In the genomic region with DNA sequence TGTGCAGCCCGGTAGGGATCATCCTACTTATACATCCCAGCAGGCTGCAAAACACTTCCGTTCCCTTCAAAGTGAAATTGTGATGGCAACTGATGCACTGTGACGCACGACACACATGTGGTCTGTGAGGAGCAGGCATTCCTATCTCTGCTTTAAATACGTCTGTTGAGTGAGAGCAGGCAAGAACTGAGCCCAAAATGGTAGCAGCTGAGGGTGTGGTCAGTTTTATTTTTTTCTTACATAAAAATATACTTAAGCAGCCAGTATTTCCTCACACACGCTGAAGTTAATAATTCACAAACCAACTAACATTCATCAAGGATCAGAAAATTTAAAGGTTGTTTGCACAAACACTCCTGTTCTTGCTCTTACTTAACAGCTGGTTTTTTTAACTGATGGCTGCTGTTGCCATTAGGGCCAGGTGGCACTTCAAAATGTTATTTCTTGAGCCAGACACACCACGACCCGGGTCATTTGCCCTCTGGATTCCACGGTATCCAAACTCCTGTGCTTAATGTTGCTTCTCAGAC, we compare ENCODE assay signal across 16 cellular contexts. TPM values are rescaled to one million over a fixed set of nuclear protein-coding genes. Genes with fewer than 3 reads are reported as not detected.
DNase-seq lines count a peak whose midpoint lies in the region; ATAC-seq and TF ChIP-seq lines count a peak whose summit lies in the region.
"Had no signal": no experiment of that assay in that cellular context is flagged by ENCODE, and none has a peak within 500 bp of the region (broad histone marks: within the 10 kb centered on the region; RNA-seq: fewer than 3 reads in every experiment).

No MANE protein-coding gene starts in this region.

- ATAC-seq in left cardiac atrium = no peak
- peak; percentile 60 for ATAC-seq in upper lobe of right lung
- ATAC-seq in activated CD4-positive, CD25-positive, alpha-beta regulatory T cell treated with anti-CD3 and anti-CD28 coated beads, Interleukin-2, amount 50 U/mL, for 24 hours = no peak
- ATAC-seq in GM19463 (IDR thresholded peaks at IDR 0.05; ENCODE audit: unreplicated experiment) = no peak

- no peak overlapping the region for H3K23ac ChIP-seq in mesendoderm (ENCODE audit: low read length)

- intact Hi-C loops in left ventricle myocardium inferior (cut with micrococcal nuclease) (no loop called here), left cardiac atrium (cut with DNase I) (no loop called here), colonic mucosa (cut with DNase I) (no loop called here), upper lobe of right lung (cut with DNase I) (no loop called here)

- no peak overlapping the region for H2BK15ac ChIP-seq in mesendoderm (replicated peaks; ENCODE audit: low read depth)

- H3K27ac ChIP-seq in left ventricle myocardium inferior (replicated peaks) = peak overlapping the region; percentile 21
- peak overlapping the region; percentile 66 for H3K27ac ChIP-seq in colonic mucosa
- no peak overlapping the region for H3K27ac ChIP-seq in mesendoderm (ENCODE audit: low read depth, low read length)
- H3K27ac ChIP-seq in upper lobe of right lung = peak overlapping the region; percentile 24

- H3K36me3 ChIP-seq in left ventricle myocardium inferior (no peaks in the 10 kb centered on the region), colonic mucosa (no peaks in the 10 kb centered on the region), mesendoderm (ENCODE audit: control insufficient read depth, insufficient read depth, low read length) (no peaks in the 10 kb centered on the region), upper lobe of right lung (no peaks in the 10 kb centered on the region)

- no peak overlapping the region for H3K18ac ChIP-seq in mesendoderm (ENCODE audit: low read length)

- peaks cover 30% of the 10 kb centered on the region for H3K79me1 ChIP-seq in mesendoderm (ENCODE audit: low read length)

- H2AK5ac ChIP-seq in mesendoderm (ENCODE audit: low read length) = no peak overlapping the region

- H2BK120ac ChIP-seq in mesendoderm (ENCODE audit: low read depth, low read length) = no peak overlapping the region

- no peak for TF ChIP-seq CTCF in left ventricle myocardium inferior (IDR thresholded peaks at IDR 0.05; ENCODE audit: borderline replicate concordance)
- no peak for TF ChIP-seq CTCF in colonic mucosa (IDR thresholded peaks at IDR 0.05)
- TF ChIP-seq CTCF in upper lobe of right lung (IDR thresholded peaks at IDR 0.05) = no peak

- H3K9ac ChIP-seq in colonic mucosa (ENCODE audit: low read depth in 2 of 2, low read length in 2 of 2) (peak overlapping the region in 1 of 2 donors; percentile 68), mesendoderm (ENCODE audit: low read length) (no peak overlapping the region)

- no peak overlapping the region for H3K4me3 ChIP-seq in left ventricle myocardium inferior
- H3K4me3 ChIP-seq in colonic mucosa = no peak overlapping the region
- no peak overlapping the region for H3K4me3 ChIP-seq in mesendoderm (ENCODE audit: low read length)
- no peak overlapping the region for H3K4me3 ChIP-seq in upper lobe of right lung

- peak overlapping the region; percentile 9 for H3K56ac ChIP-seq in mesendoderm (ENCODE audit: low read length)

- no peak overlapping the region for H4K5ac ChIP-seq in mesendoderm (ENCODE audit: low read length)

- peaks cover 99% of the 10 kb centered on the region for H3K4me1 ChIP-seq in left ventricle myocardium inferior
- peaks cover 47% of the 10 kb centered on the region for H3K4me1 ChIP-seq in colonic mucosa
- H3K4me1 ChIP-seq in mesendoderm (ENCODE audit: control insufficient read depth, low read depth, low read length) = peaks cover 24% of the 10 kb centered on the region
- H3K4me1 ChIP-seq in upper lobe of right lung = peaks cover 59% of the 10 kb centered on the region

- WGBS in mesendoderm (ENCODE audit: extremely low coverage, insufficient coverage, low lambda C conversion rate) = no CpG with 5 or more reads among the region's 9 CpGs

- DNase-seq in left ventricle myocardium inferior (no peak), left cardiac atrium (no peak), colonic mucosa (peak; percentile 52), mesendoderm (no peak), upper lobe of right lung (no peak), NCI-H524 (lab: John Stamatoyannopoulos, UW) (no peak)
- DNase-seq: activated CD4-positive, alpha-beta T cell treated with anti-CD3 and anti-CD28 coated beads for 4 hours; activated T-cell treated with anti-CD3 and anti-CD28 coated beads for 4 hours; erythroblast; H9; hippocampal formation; NCI-H1092 treated with DMSO at 0.1 percent for 48 hours; NCI-H446 treated with DMSO at 0.1 percent for 48 hours; occipital lobe had no signal

- H3K27me3 ChIP-seq in left ventricle myocardium inferior (ENCODE audit: low read depth) (no peaks in the 10 kb centered on the region), colonic mucosa (no peaks in the 10 kb centered on the region), mesendoderm (ENCODE audit: insufficient read depth, low read length, poor library complexity) (no peaks in the 10 kb centered on the region), upper lobe of right lung (no peaks in the 10 kb centered on the region)

- H2BK5ac ChIP-seq in mesendoderm (ENCODE audit: low read length) = no peak overlapping the region

- no peak overlapping the region for H3K4ac ChIP-seq in mesendoderm (ENCODE audit: low read depth, low read length)

- no peaks in the 10 kb centered on the region for H3K9me3 ChIP-seq in left ventricle myocardium inferior (replicated peaks)
- no peaks in the 10 kb centered on the region for H3K9me3 ChIP-seq in colonic mucosa
- no peaks in the 10 kb centered on the region for H3K9me3 ChIP-seq in upper lobe of right lung

- H4K8ac ChIP-seq in mesendoderm (ENCODE audit: low read depth, low read length) = no peak overlapping the region

- H3K4me2 ChIP-seq in mesendoderm (ENCODE audit: low read length) = no peak overlapping the region

- H3K79me2 ChIP-seq in mesendoderm (ENCODE audit: control insufficient read depth, insufficient read depth, low read length) = peaks cover 53% of the 10 kb centered on the region

RNA-seq across cellular contexts. Expression of a gene that starts 23.9 kb away (rescaled TPM):
- total RNA-seq in left ventricle myocardium inferior (137 TPM), left cardiac atrium (100 to 1,000 TPM in 1 of 2 donors, 10 to 100 TPM in 1; 88.8 to 115 TPM), colonic mucosa (10 to 100 TPM; 43.9 to 57.5 TPM), upper lobe of right lung (56.2 TPM)
- polyA plus RNA-seq in mesendoderm (2013, experiment 1 of 2) = 10.9 TPM
- 12.6 TPM for polyA plus RNA-seq in mesendoderm (2013, experiment 2 of 2)
